Comparison of ENCODE assay signal across 8 cellular contexts in the genomic region with DNA sequence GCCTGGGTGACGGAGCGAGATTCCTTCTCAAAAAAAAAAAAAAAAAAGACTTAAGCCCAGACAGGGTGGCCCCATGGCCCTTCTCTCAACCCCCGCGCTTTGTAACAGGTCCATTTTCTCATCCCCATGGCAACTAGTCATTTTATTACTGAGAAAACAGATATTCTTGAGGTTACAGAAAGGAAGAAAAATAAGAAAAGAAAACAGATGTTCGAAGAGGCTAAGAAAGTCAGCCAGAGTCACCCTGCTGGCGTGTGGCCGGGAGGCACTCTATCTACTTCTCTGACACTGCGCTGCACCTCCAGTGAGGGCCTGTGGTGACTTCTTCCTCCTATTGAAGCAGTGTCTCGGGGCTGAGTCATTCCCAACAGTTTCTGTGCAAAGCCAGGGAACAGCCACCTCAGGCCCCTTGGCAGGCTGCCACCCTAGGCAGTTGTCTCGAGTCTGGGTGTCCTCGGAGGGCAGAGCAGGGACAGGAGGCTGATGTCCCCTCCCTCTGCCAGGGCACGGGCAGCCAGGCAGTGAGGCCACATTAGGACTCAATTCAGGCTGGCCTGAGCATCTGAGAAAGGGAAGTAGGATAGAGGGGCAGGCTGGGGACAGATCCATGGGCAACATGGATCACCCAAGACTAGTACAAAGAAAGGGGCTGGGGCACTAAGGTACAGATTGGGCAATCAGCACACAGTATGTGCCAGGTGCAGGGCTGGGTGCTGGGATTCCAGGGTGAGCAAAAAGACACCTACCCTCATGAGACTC. TPM values are rescaled to one million over a fixed set of nuclear protein-coding genes. Genes with fewer than 3 reads are reported as not detected.
DNase-seq lines count a peak whose midpoint lies in the region; ATAC-seq and TF ChIP-seq lines count a peak whose summit lies in the region.

No MANE protein-coding gene starts in this region.

- CTCF ChIA-PET in OCI-LY7 (lab: Charles Lee; ENCODE audit: unreplicated experiment): no interaction called here
- CTCF ChIA-PET in mammary epithelial cell (lab: Charles Lee; ENCODE audit: low non-redundant PET): no interaction called here

- POLR2A ChIA-PET in OCI-LY7 (lab: Charles Lee): no interaction called here

- no peaks in the 10 kb centered on the region for H3K36me3 Mint-ChIP-seq in CD4-positive, CD25-positive, alpha-beta regulatory T cell
- no peaks in the 10 kb centered on the region for H3K36me3 Mint-ChIP-seq in stimulated activated memory B cell treated with anti-CD40 and anti-IgM and Interleukin-4, amounts not matched to agents 10 μg/mL and 1 μg/mL and 100 μg/mL, for 72 hours
- no peaks in the 10 kb centered on the region for H3K36me3 Mint-ChIP-seq in activated T-helper 2 cell treated with anti-CD3 and anti-CD28 coated beads, Interferon-gamma antibody, Interleukin-2, Interleukin-4, amounts not matched to agents 10 μg/mL and 5 μg/mL and 100 μg/mL, durations not matched to agents 14 hours and 24 hours and 36 hours (ENCODE audit: low read depth)

- peak; percentile 50 for ATAC-seq in CD4-positive, CD25-positive, alpha-beta regulatory T cell (ENCODE audit: low read depth in 2 of 2)
- peak; percentile 94 for ATAC-seq in left colon
- peak; percentile 48 for ATAC-seq in stimulated activated memory B cell treated with anti-CD40 and anti-IgM and Interleukin-4, amounts not matched to agents 10 μg/mL and 1 μg/mL and 100 μg/mL, for 72 hours
- no peak for ATAC-seq in GM21526 (IDR thresholded peaks at IDR 0.05; ENCODE audit: low FRiP score, unreplicated experiment)

- 6% methylated on average over 12 of the region's 12 CpGs for WGBS in mammary epithelial cell (ENCODE audit: low coverage, missing lambda C conversion rate)

- no peaks in the 10 kb centered on the region for H3K4me1 Mint-ChIP-seq in CD4-positive, CD25-positive, alpha-beta regulatory T cell
- H3K4me1 Mint-ChIP-seq in stimulated activated memory B cell treated with anti-CD40 and anti-IgM and Interleukin-4, amounts not matched to agents 10 μg/mL and 1 μg/mL and 100 μg/mL, for 72 hours: peaks cover 35% of the 10 kb centered on the region
- peaks cover 13% of the 10 kb centered on the region for H3K4me1 Mint-ChIP-seq in activated T-helper 2 cell treated with anti-CD3 and anti-CD28 coated beads, Interferon-gamma antibody, Interleukin-2, Interleukin-4, amounts not matched to agents 10 μg/mL and 5 μg/mL and 100 μg/mL, durations not matched to agents 14 hours and 24 hours and 36 hours (ENCODE audit: low read depth)

- BruUV-seq in OCI-LY7 (replicated peaks; lab: Mats Ljungman, UMichigan) (no TSS peak), mammary epithelial cell (replicated peaks; lab: Mats Ljungman, UMichigan) (no TSS peak)

- H3K79me2 ChIP-seq in OCI-LY7 (ENCODE audit: insufficient read depth, low read depth, low read length) (no peaks in the 10 kb centered on the region), mammary epithelial cell (ENCODE audit: insufficient read depth, low read length) (no peaks in the 10 kb centered on the region)

- no peaks in the 10 kb centered on the region for H3K9me3 Mint-ChIP-seq in CD4-positive, CD25-positive, alpha-beta regulatory T cell
- no peaks in the 10 kb centered on the region for H3K9me3 Mint-ChIP-seq in stimulated activated memory B cell treated with anti-CD40 and anti-IgM and Interleukin-4, amounts not matched to agents 10 μg/mL and 1 μg/mL and 100 μg/mL, for 72 hours
- H3K9me3 Mint-ChIP-seq in activated T-helper 2 cell treated with anti-CD3 and anti-CD28 coated beads, Interferon-gamma antibody, Interleukin-2, Interleukin-4, amounts not matched to agents 10 μg/mL and 5 μg/mL and 100 μg/mL, durations not matched to agents 14 hours and 24 hours and 36 hours: no peaks in the 10 kb centered on the region

- H3K4me1 ChIP-seq in CD4-positive, CD25-positive, alpha-beta regulatory T cell (ENCODE audit: control insufficient read depth, insufficient read depth, low read length, poor library complexity, severe bottlenecking): no peaks in the 10 kb centered on the region
- H3K4me1 ChIP-seq in OCI-LY7 (ENCODE audit: insufficient read depth, low read length, poor library complexity, severe bottlenecking) (peaks cover 28% of the 10 kb centered on the region), mammary epithelial cell (ENCODE audit: insufficient read depth, low read length) (peaks cover 18% of the 10 kb centered on the region)

- H2AFZ ChIP-seq in OCI-LY7 (ENCODE audit: low read length) (peak overlapping the region; percentile 1; the same call in 1 of the 2 replicates), mammary epithelial cell (ENCODE audit: low read depth, low read length) (peak overlapping the region; percentile 81)

- H3K27me3 Mint-ChIP-seq in CD4-positive, CD25-positive, alpha-beta regulatory T cell: peaks cover 31% of the 10 kb centered on the region
- no peaks in the 10 kb centered on the region for H3K27me3 Mint-ChIP-seq in stimulated activated memory B cell treated with anti-CD40 and anti-IgM and Interleukin-4, amounts not matched to agents 10 μg/mL and 1 μg/mL and 100 μg/mL, for 72 hours
- peaks cover 6% of the 10 kb centered on the region for H3K27me3 Mint-ChIP-seq in activated T-helper 2 cell treated with anti-CD3 and anti-CD28 coated beads, Interferon-gamma antibody, Interleukin-2, Interleukin-4, amounts not matched to agents 10 μg/mL and 5 μg/mL and 100 μg/mL, durations not matched to agents 14 hours and 24 hours and 36 hours (ENCODE audit: low read depth)

- no peaks in the 10 kb centered on the region for H3K9me2 ChIP-seq in OCI-LY7 (ENCODE audit: insufficient read depth, low read length)

- no peak for TF ChIP-seq CTCF in OCI-LY7 (conservative IDR thresholded peaks at IDR 0.05; ENCODE audit: low read length)
- peak in 1 of 2 donors; percentile 15 for TF ChIP-seq CTCF in mammary epithelial cell (conservative IDR thresholded peaks at IDR 0.05 in 1 of 2, IDR thresholded peaks at IDR 0.05 in 1 of 2; ENCODE audit: extremely low read depth in 1 of 2, insufficient read depth in 1 of 2, low read depth in 1 of 2, low read length in 2 of 2)

- dilution Hi-C loops in mammary epithelial cell (cut with HindIII; ENCODE audit: low sequenced_read_pairs): loop anchor here (5.0 kb wide), 1 partner anchor 103 kb away; no protein-coding TSS in a partner anchor

- H3K27me3 ChIP-seq in CD4-positive, CD25-positive, alpha-beta regulatory T cell (ENCODE audit: control insufficient read depth, insufficient read depth, low read length): no peaks in the 10 kb centered on the region
- H3K27me3 ChIP-seq in H7 (ENCODE audit: control insufficient read depth, insufficient read depth, low read length): no peaks in the 10 kb centered on the region
- H3K27me3 ChIP-seq in mammary epithelial cell (ENCODE audit: insufficient read depth, low read length): no peaks in the 10 kb centered on the region

- H3K4me2 ChIP-seq in OCI-LY7 (ENCODE audit: low read length): no peak overlapping the region
- H3K4me2 ChIP-seq in mammary epithelial cell (ENCODE audit: insufficient read depth, low read depth, low read length): peak overlapping the region; percentile 86

- in situ Hi-C loops in mammary epithelial cell (cut with MboI; ENCODE audit: low sequenced_read_pairs in 2 of 2): no loop called here

- no peak overlapping the region for H3K4me3 Mint-ChIP-seq in CD4-positive, CD25-positive, alpha-beta regulatory T cell
- no peak overlapping the region for H3K4me3 Mint-ChIP-seq in stimulated activated memory B cell treated with anti-CD40 and anti-IgM and Interleukin-4, amounts not matched to agents 10 μg/mL and 1 μg/mL and 100 μg/mL, for 72 hours
- no peak overlapping the region for H3K4me3 Mint-ChIP-seq in activated T-helper 2 cell treated with anti-CD3 and anti-CD28 coated beads, Interferon-gamma antibody, Interleukin-2, Interleukin-4, amounts not matched to agents 10 μg/mL and 5 μg/mL and 100 μg/mL, durations not matched to agents 14 hours and 24 hours and 36 hours (ENCODE audit: low read depth)

- H3K9me3 ChIP-seq in CD4-positive, CD25-positive, alpha-beta regulatory T cell (ENCODE audit: control insufficient read depth in 2 of 2, low read length in 2 of 2): no peaks in the 10 kb centered on the region
- peaks cover 15% of the 10 kb centered on the region; the same call in 1 of the 2 replicates for H3K9me3 ChIP-seq in OCI-LY7 (ENCODE audit: low read length)
- peaks cover 3% of the 10 kb centered on the region for H3K9me3 ChIP-seq in mammary epithelial cell (replicated peaks; ENCODE audit: insufficient read depth, low read length)

- intact Hi-C loops in OCI-LY7 (cut with micrococcal nuclease; ENCODE audit: unreplicated experiment) (no loop called here), mammary epithelial cell (cut with micrococcal nuclease) (loop anchor here (1.0 kb wide), 1 partner anchor 31 kb away; the partner anchor contains the start of gene CAPN1), left colon (cut with DNase I, micrococcal nuclease) (no loop called here)
- intact Hi-C loops in activated T-helper 2 cell treated with anti-CD3 and anti-CD28 coated beads, Interferon-gamma antibody, Interleukin-2, Interleukin-4, amounts not matched to agents 10 μg/mL and 5 μg/mL and 100 μg/mL, durations not matched to agents 14 hours and 24 hours and 36 hours (cut with micrococcal nuclease): no loop called here

- no peak for DNase-seq in CD4-positive, CD25-positive, alpha-beta regulatory T cell
- DNase-seq in H7 (peak; percentile 36), OCI-LY7 (ENCODE audit: low spot score) (no peak), mammary epithelial cell (peak; percentile 93), left colon (peak; percentile 85 to 93)
- DNase-seq in activated T-helper 2 cell treated with anti-CD3 and anti-CD28 coated beads, Interferon-gamma antibody, Interleukin-2, Interleukin-4, amounts not matched to agents 10 μg/mL and 5 μg/mL and 100 μg/mL, durations not matched to agents 14 hours and 24 hours and 36 hours (ENCODE audit: low spot score): no peak

- peak overlapping the region in 1 of 3 donors; percentile 27 for H3K27ac Mint-ChIP-seq in CD4-positive, CD25-positive, alpha-beta regulatory T cell
- H3K27ac Mint-ChIP-seq in stimulated activated memory B cell treated with anti-CD40 and anti-IgM and Interleukin-4, amounts not matched to agents 10 μg/mL and 1 μg/mL and 100 μg/mL, for 72 hours: peak overlapping the region; percentile 81
- no peak overlapping the region for H3K27ac Mint-ChIP-seq in activated T-helper 2 cell treated with anti-CD3 and anti-CD28 coated beads, Interferon-gamma antibody, Interleukin-2, Interleukin-4, amounts not matched to agents 10 μg/mL and 5 μg/mL and 100 μg/mL, durations not matched to agents 14 hours and 24 hours and 36 hours

- H3K36me3 ChIP-seq in CD4-positive, CD25-positive, alpha-beta regulatory T cell (ENCODE audit: control insufficient read depth, insufficient read depth, low read length): no peaks in the 10 kb centered on the region
- no peaks in the 10 kb centered on the region for H3K36me3 ChIP-seq in H7 (replicated peaks; ENCODE audit: control insufficient read depth, insufficient read depth, low read length)
- H3K36me3 ChIP-seq in OCI-LY7 (ENCODE audit: insufficient read depth, low read length): no peaks in the 10 kb centered on the region; the same call in 1 of the 2 replicates
- H3K36me3 ChIP-seq in mammary epithelial cell (ENCODE audit: insufficient read depth, low read length): no peaks in the 10 kb centered on the region

- H3K4me3 ChIP-seq in CD4-positive, CD25-positive, alpha-beta regulatory T cell (ENCODE audit: low read depth, low read length): no peak overlapping the region
- H3K4me3 ChIP-seq in H7 (ENCODE audit: insufficient read depth, low read depth, low read length): no peak overlapping the region
- H3K4me3 ChIP-seq in OCI-LY7 (ENCODE audit: low read depth, low read length, poor library complexity, severe bottlenecking): no peak overlapping the region
- peak overlapping the region in 1 of 3 experiments; percentile 11 for H3K4me3 ChIP-seq in mammary epithelial cell (replicated peaks in 1 of 3; ENCODE audit: insufficient read depth in 1 of 3, low read depth in 2 of 3, low read length in 3 of 3)

- no peak overlapping the region for H3K27ac ChIP-seq in CD4-positive, CD25-positive, alpha-beta regulatory T cell (ENCODE audit: insufficient read depth, low read length, poor library complexity, severe bottlenecking)
- no peak overlapping the region for H3K27ac ChIP-seq in OCI-LY7 (ENCODE audit: low read depth, low read length, poor library complexity, severe bottlenecking)
- peak overlapping the region; percentile 70 for H3K27ac ChIP-seq in mammary epithelial cell (ENCODE audit: insufficient read depth, low read depth, low read length)

- H3K9ac ChIP-seq in mammary epithelial cell (ENCODE audit: insufficient read depth, low read length): peak overlapping the region; percentile 58

- no peaks in the 10 kb centered on the region for H4K20me1 ChIP-seq in OCI-LY7 (ENCODE audit: insufficient read depth, low read length)
- H4K20me1 ChIP-seq in mammary epithelial cell (ENCODE audit: insufficient read depth, low read length): no peaks in the 10 kb centered on the region

RNA-seq across cellular contexts. Expression of gene SYVN1, which starts 16.4 kb away (rescaled TPM):
- total RNA-seq in CD4-positive, CD25-positive, alpha-beta regulatory T cell: 66.3 TPM
- polyA plus RNA-seq in CD4-positive, CD25-positive, alpha-beta regulatory T cell: 10 to 100 TPM in 1 of 4 donors, 1 to 10 TPM in 3; 6.2 to 10.8 (median 7.3) TPM
- total RNA-seq in H7 (2014; rRNA removed; shearing (Covaris generic)): 11.5 and 21.9 TPM in 2 replicates
- 102 and 134 TPM in 2 replicates for total RNA-seq in OCI-LY7 (2014; rRNA removed; shearing (Covaris generic))
- total RNA-seq in OCI-LY7 (2022) (310 and 320 TPM in 2 replicates), mammary epithelial cell (10 to 100 TPM; 21.5 to 45.8 TPM), left colon (10 to 100 TPM; 64.5 to 70.4 TPM)
- 30.7 TPM for polyA plus RNA-seq in mammary epithelial cell
- 152 TPM for polyA minus RNA-seq in mammary epithelial cell
- total RNA-seq in activated T-helper 2 cell treated with anti-CD3 and anti-CD28 coated beads, Interferon-gamma antibody, Interleukin-2, Interleukin-4, amounts not matched to agents 10 μg/mL and 5 μg/mL and 100 μg/mL, durations not matched to agents 14 hours and 24 hours and 36 hours: 40.1 and 42.2 TPM in 2 replicates

RNA-seq across cellular contexts. Expression of gene SPDYC, which starts 19.3 kb away (rescaled TPM):
- not detected for total RNA-seq in CD4-positive, CD25-positive, alpha-beta regulatory T cell
- not detected for polyA plus RNA-seq in CD4-positive, CD25-positive, alpha-beta regulatory T cell
- 2.0 and 2.3 TPM in 2 replicates for total RNA-seq in H7 (2014; rRNA removed; shearing (Covaris generic))
- not detected in 2 replicates for total RNA-seq in OCI-LY7 (2014; rRNA removed; shearing (Covaris generic))
- not detected in 2 replicates for total RNA-seq in OCI-LY7 (2022)
- not detected for total RNA-seq in mammary epithelial cell
- polyA plus RNA-seq in mammary epithelial cell: not detected
- not detected for polyA minus RNA-seq in mammary epithelial cell
- not detected for total RNA-seq in left colon
- not detected in 2 replicates for total RNA-seq in activated T-helper 2 cell treated with anti-CD3 and anti-CD28 coated beads, Interferon-gamma antibody, Interleukin-2, Interleukin-4, amounts not matched to agents 10 μg/mL and 5 μg/mL and 100 μg/mL, durations not matched to agents 14 hours and 24 hours and 36 hours

RNA-seq across cellular contexts. Expression of gene MRPL49, which starts 28.6 kb away (rescaled TPM):
- total RNA-seq in CD4-positive, CD25-positive, alpha-beta regulatory T cell: 47.7 TPM
- polyA plus RNA-seq in CD4-positive, CD25-positive, alpha-beta regulatory T cell: 100 to 1,000 TPM; 104 to 125 (median 111) TPM
- total RNA-seq in H7 (2014; rRNA removed; shearing (Covaris generic)): 89.9 and 93.3 TPM in 2 replicates
- 81.6 and 83.2 TPM in 2 replicates for total RNA-seq in OCI-LY7 (2014; rRNA removed; shearing (Covaris generic))
- total RNA-seq in OCI-LY7 (2022): 65.2 and 67.2 TPM in 2 replicates
- 10 to 100 TPM; 54.7 to 56.5 TPM for total RNA-seq in mammary epithelial cell
- polyA plus RNA-seq in mammary epithelial cell: 64.7 TPM
- polyA minus RNA-seq in mammary epithelial cell: 52.3 TPM
- total RNA-seq in left colon: 10 to 100 TPM; 47.0 to 54.5 TPM
- 66.6 and 67.1 TPM in 2 replicates for total RNA-seq in activated T-helper 2 cell treated with anti-CD3 and anti-CD28 coated beads, Interferon-gamma antibody, Interleukin-2, Interleukin-4, amounts not matched to agents 10 μg/mL and 5 μg/mL and 100 μg/mL, durations not matched to agents 14 hours and 24 hours and 36 hours

RNA-seq across cellular contexts. Expression of gene FAU, which starts 28.8 kb away (rescaled TPM):
- 1,172 TPM for total RNA-seq in CD4-positive, CD25-positive, alpha-beta regulatory T cell
- 1,000 to 10,000 TPM; 1,003 to 1,125 (median 1,056) TPM for polyA plus RNA-seq in CD4-positive, CD25-positive, alpha-beta regulatory T cell
- 779 and 1,014 TPM in 2 replicates for total RNA-seq in H7 (2014; rRNA removed; shearing (Covaris generic))
- 1,573 and 1,628 TPM in 2 replicates for total RNA-seq in OCI-LY7 (2014; rRNA removed; shearing (Covaris generic))
- total RNA-seq in OCI-LY7 (2022) (1,401 and 1,406 TPM in 2 replicates), mammary epithelial cell (100 to 1,000 TPM; 107 to 637 TPM), left colon (100 to 1,000 TPM; 701 to 737 TPM)
- polyA plus RNA-seq in mammary epithelial cell: 428 TPM
- polyA minus RNA-seq in mammary epithelial cell: 317 TPM
- total RNA-seq in activated T-helper 2 cell treated with anti-CD3 and anti-CD28 coated beads, Interferon-gamma antibody, Interleukin-2, Interleukin-4, amounts not matched to agents 10 μg/mL and 5 μg/mL and 100 μg/mL, durations not matched to agents 14 hours and 24 hours and 36 hours: 1,016 and 1,034 TPM in 2 replicates

RNA-seq across cellular contexts. Expression of gene CAPN1, which starts 31.0 kb away (rescaled TPM):
- 158 TPM for total RNA-seq in CD4-positive, CD25-positive, alpha-beta regulatory T cell
- polyA plus RNA-seq in CD4-positive, CD25-positive, alpha-beta regulatory T cell: 100 to 1,000 TPM in 2 of 4 donors, 10 to 100 TPM in 2; 91.2 to 148 (median 109) TPM
- total RNA-seq in H7 (2014; rRNA removed; shearing (Covaris generic)): 160 and 165 TPM in 2 replicates
- 66.9 and 89.9 TPM in 2 replicates for total RNA-seq in OCI-LY7 (2014; rRNA removed; shearing (Covaris generic))
- total RNA-seq in OCI-LY7 (2022) (111 and 118 TPM in 2 replicates), mammary epithelial cell (100 to 1,000 TPM; 276 to 452 TPM), left colon (100 to 1,000 TPM; 316 to 367 TPM)
- 289 TPM for polyA plus RNA-seq in mammary epithelial cell
- polyA minus RNA-seq in mammary epithelial cell: 253 TPM
- total RNA-seq in activated T-helper 2 cell treated with anti-CD3 and anti-CD28 coated beads, Interferon-gamma antibody, Interleukin-2, Interleukin-4, amounts not matched to agents 10 μg/mL and 5 μg/mL and 100 μg/mL, durations not matched to agents 14 hours and 24 hours and 36 hours: 143 and 144 TPM in 2 replicates

Comparison
In these comparisons a context has a peak if more than half of its experiments do, and no peak if none do; other contexts are left out.
1. DNase-seq: peak in H7 (single experiment), mammary epithelial cell (single experiment) and left colon (2 of 2); none in CD4-positive, CD25-positive, alpha-beta regulatory T cell (0 of 3), OCI-LY7 (single experiment) and activated T-helper 2 cell treated with anti-CD3 and anti-CD28 coated beads, Interferon-gamma antibody, Interleukin-2, Interleukin-4, amounts not matched to agents 10 μg/mL and 5 μg/mL and 100 μg/mL, durations not matched to agents 14 hours and 24 hours and 36 hours (single experiment).